Comparison of ENCODE assay signal across 16 cellular contexts in the genomic region with DNA sequence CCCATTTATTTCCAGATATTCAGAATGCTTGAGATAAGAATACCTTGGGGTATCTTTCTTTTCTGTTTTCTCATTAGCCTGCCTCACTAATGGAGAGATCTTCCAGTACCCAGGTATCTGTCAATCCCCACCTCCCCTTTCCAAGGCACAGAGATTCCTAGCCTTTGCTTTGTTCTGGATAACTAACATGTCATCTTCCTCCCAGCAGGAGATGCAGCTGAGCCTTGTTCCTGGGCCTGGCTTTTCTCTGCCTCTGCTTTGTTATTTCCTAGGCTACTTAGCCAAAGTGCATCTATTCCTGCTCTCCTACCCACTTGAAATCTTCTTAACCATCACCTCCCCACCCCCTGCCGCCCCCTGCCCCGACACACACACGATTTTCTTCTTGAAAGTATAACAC.
"Had no signal": no experiment of that assay in that cellular context is flagged by ENCODE, and none has a peak within 500 bp of the region (broad histone marks: within the 10 kb centered on the region; RNA-seq: fewer than 3 reads in every experiment).

No MANE protein-coding gene starts in this region.

- H3K27me3 Mint-ChIP-seq: activated CD4-positive, alpha-beta memory T cell treated with anti-CD3 and anti-CD28 coated beads, Interleukin-2, amount 10 ng/mL, durations not matched to agents 7 days and 5 days; activated CD4-positive, alpha-beta T cell treated with anti-CD3 and anti-CD28 coated beads for 36 hours; activated naive CD8-positive, alpha-beta T cell; stimulated activated naive CD8-positive, alpha-beta T cell treated with anti-CD3 and anti-CD28 coated beads, Interleukin-15, amount 100 ng/mL, for 72 hours had no signal

- DNase-seq: activated CD4-positive, alpha-beta memory T cell treated with anti-CD3 and anti-CD28 coated beads, Interleukin-2, amount 10 ng/mL, durations not matched to agents 7 days and 5 days; activated CD4-positive, alpha-beta T cell treated with anti-CD3 and anti-CD28 coated beads for 36 hours; activated gamma-delta T cell; activated T-cell treated with anti-CD3 and anti-CD28 coated beads, Interleukin-2, amount 50 U/mL, for 48 hours; amygdala; brain microvascular endothelial cell; dermis blood vessel endothelial cell; glutamatergic neuron; left ventricle myocardium superior; mesenchymal stem cell; retina; stimulated activated CD4-positive, alpha-beta T cell treated with anti-CD3 and anti-CD28 coated beads, Interleukin-4, amount 100 ng/mL, for 4 hours; stimulated activated naive CD8-positive, alpha-beta T cell treated with anti-CD3 and anti-CD28 coated beads, Interleukin-15, amount 100 ng/mL, for 72 hours; testis had no signal

- H3K27ac ChIP-seq: brain microvascular endothelial cell, esophagus muscularis mucosa, testis had no signal

- H3K4me1 ChIP-seq: esophagus muscularis mucosa, testis had no signal

- H3K27ac Mint-ChIP-seq: activated CD4-positive, alpha-beta memory T cell treated with anti-CD3 and anti-CD28 coated beads, Interleukin-2, amount 10 ng/mL, durations not matched to agents 7 days and 5 days; activated CD4-positive, alpha-beta T cell treated with anti-CD3 and anti-CD28 coated beads for 36 hours; activated naive CD8-positive, alpha-beta T cell had no signal

- H3K36me3 Mint-ChIP-seq: activated naive CD8-positive, alpha-beta T cell had no signal

- H3K27me3 ChIP-seq: brain microvascular endothelial cell, esophagus muscularis mucosa, testis had no signal

- H3K4me3 ChIP-seq: esophagus muscularis mucosa, testis had no signal

- H3K9me3 ChIP-seq: esophagus muscularis mucosa, testis had no signal

- H3K36me3 ChIP-seq: brain microvascular endothelial cell, esophagus muscularis mucosa had no signal

- H3K4me1 Mint-ChIP-seq: activated CD4-positive, alpha-beta memory T cell treated with anti-CD3 and anti-CD28 coated beads, Interleukin-2, amount 10 ng/mL, durations not matched to agents 7 days and 5 days; activated CD4-positive, alpha-beta T cell treated with anti-CD3 and anti-CD28 coated beads for 36 hours; stimulated activated naive CD8-positive, alpha-beta T cell treated with anti-CD3 and anti-CD28 coated beads, Interleukin-15, amount 100 ng/mL, for 72 hours had no signal

- H3K4me3 Mint-ChIP-seq: activated CD4-positive, alpha-beta memory T cell treated with anti-CD3 and anti-CD28 coated beads, Interleukin-2, amount 10 ng/mL, durations not matched to agents 7 days and 5 days; activated CD4-positive, alpha-beta T cell treated with anti-CD3 and anti-CD28 coated beads for 36 hours; activated naive CD8-positive, alpha-beta T cell; stimulated activated naive CD8-positive, alpha-beta T cell treated with anti-CD3 and anti-CD28 coated beads, Interleukin-15, amount 100 ng/mL, for 72 hours had no signal
